In the genomic region with DNA sequence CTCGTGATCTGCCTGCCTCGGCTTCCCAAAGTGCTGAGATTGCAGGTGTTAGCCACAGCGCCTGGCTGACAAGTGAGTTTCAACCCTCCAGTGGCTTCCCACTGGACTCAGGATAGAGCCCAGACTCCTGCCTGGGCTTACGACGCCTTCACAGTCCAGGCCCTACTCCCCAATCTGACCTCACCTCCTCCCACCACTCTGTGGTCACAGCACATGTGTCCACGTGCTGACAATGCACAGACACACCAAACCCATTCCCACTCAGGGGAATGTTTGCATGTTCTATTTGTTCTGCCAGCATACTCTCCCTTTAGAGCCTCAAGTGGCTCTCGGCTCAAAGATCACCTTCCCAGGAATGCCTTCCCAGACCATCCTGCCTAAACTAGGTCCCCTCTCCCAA, we compare ENCODE assay signal across 17 cellular contexts.
"Had no signal": no experiment of that assay in that cellular context is flagged by ENCODE, and none has a peak within 500 bp of the region (broad histone marks: within the 10 kb centered on the region; RNA-seq: fewer than 3 reads in every experiment).

No MANE protein-coding gene starts in this region.

- H3K4me2 ChIP-seq: smooth muscle cell had no signal

- H3K4me3 Mint-ChIP-seq: activated CD4-positive, alpha-beta memory T cell treated with anti-CD3 and anti-CD28 coated beads for 36 hours; activated T-cell treated with anti-CD3 and anti-CD28 coated beads, Interleukin-2, amount 50 U/mL, for 72 hours; mesothelial cell of epicardium; stimulated activated effector memory CD8-positive, alpha-beta T cell treated with anti-CD3 and anti-CD28 coated beads, Interleukin-12 subunit alpha, Interleukin-12 subunit beta, amount 100 ng/mL, for 72 hours had no signal

- H3K4me1 ChIP-seq: ascending aorta, tibial artery had no signal

- H3K36me3 Mint-ChIP-seq: activated CD4-positive, alpha-beta memory T cell treated with anti-CD3 and anti-CD28 coated beads for 36 hours; mesothelial cell of epicardium had no signal

- DNase-seq: activated CD4-positive, alpha-beta memory T cell treated with anti-CD3 and anti-CD28 coated beads for 36 hours; activated CD4-positive, alpha-beta T cell treated with anti-CD3 and anti-CD28 coated beads for 1 hour; activated gamma-delta T cell treated with Interleukin-2 at 50 U/mL for 16 hours; activated T-cell treated with anti-CD3 and anti-CD28 coated beads, Interleukin-2, amount 50 U/mL, for 72 hours; foreskin melanocyte; head of caudate nucleus; posterior cingulate gyrus; right cardiac atrium had no signal

- H3K27me3 Mint-ChIP-seq: activated CD4-positive, alpha-beta memory T cell treated with anti-CD3 and anti-CD28 coated beads for 36 hours had no signal

- H3K9me3 Mint-ChIP-seq: activated CD4-positive, alpha-beta memory T cell treated with anti-CD3 and anti-CD28 coated beads for 36 hours; activated T-cell treated with anti-CD3 and anti-CD28 coated beads, Interleukin-2, amount 50 U/mL, for 72 hours; mesothelial cell of epicardium; stimulated activated effector memory CD8-positive, alpha-beta T cell treated with anti-CD3 and anti-CD28 coated beads, Interleukin-12 subunit alpha, Interleukin-12 subunit beta, amount 100 ng/mL, for 72 hours had no signal

- FAIRE-seq: bronchial epithelial cell, endothelial cell of umbilical vein, islet of Langerhans had no signal

- H3K27ac ChIP-seq: ascending aorta, tibial artery had no signal

- H3K9me3 ChIP-seq: ascending aorta, tibial artery had no signal

- H3K27ac Mint-ChIP-seq: activated CD4-positive, alpha-beta memory T cell treated with anti-CD3 and anti-CD28 coated beads for 36 hours; activated T-cell treated with anti-CD3 and anti-CD28 coated beads, Interleukin-2, amount 50 U/mL, for 72 hours; mesothelial cell of epicardium; stimulated activated effector memory CD8-positive, alpha-beta T cell treated with anti-CD3 and anti-CD28 coated beads, Interleukin-12 subunit alpha, Interleukin-12 subunit beta, amount 100 ng/mL, for 72 hours had no signal

- ATAC-seq: activated T-cell treated with anti-CD3 and anti-CD28 coated beads, Interleukin-2, amount 50 U/mL, for 72 hours; left lobe of liver; stimulated activated effector memory CD8-positive, alpha-beta T cell treated with anti-CD3 and anti-CD28 coated beads, Interleukin-12 subunit alpha, Interleukin-12 subunit beta, amount 100 ng/mL, for 72 hours had no signal

- H3K4me3 ChIP-seq: ascending aorta, smooth muscle cell, tibial artery had no signal

- H3K36me3 ChIP-seq: ascending aorta, tibial artery had no signal

- H3K27me3 ChIP-seq: ascending aorta had no signal
